Comparison of ENCODE assay signal across 24 cellular contexts in the genomic region with DNA sequence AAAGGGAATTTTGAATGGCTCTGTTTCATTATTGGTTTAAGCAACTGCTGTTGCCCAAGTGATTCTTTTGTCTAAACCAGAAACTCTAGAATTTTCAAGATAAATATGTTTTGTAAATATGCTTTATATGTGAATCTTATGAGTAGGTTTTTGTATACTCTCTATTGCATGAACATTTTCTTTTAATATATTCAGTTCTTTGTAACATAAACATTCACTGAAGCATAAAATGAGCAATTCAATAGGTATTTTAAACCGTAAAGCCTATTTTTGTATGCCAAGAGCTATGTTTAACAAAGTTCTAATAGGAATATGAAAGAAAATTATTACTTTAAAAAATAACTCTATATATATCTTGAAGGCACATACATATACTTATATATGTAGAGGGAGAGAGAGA.
"Had no signal": no experiment of that assay in that cellular context is flagged by ENCODE, and none has a peak within 500 bp of the region (broad histone marks: within the 10 kb centered on the region; RNA-seq: fewer than 3 reads in every experiment).

No MANE protein-coding gene starts in this region.

- H3K4me3 ChIP-seq: coronary artery, gastroesophageal sphincter, lower lobe of right lung, prostate gland, right atrium auricular region, smooth muscle cell, stomach, thyroid gland, vagina had no signal

- H3K9me3 ChIP-seq: lower lobe of right lung, prostate gland, thyroid gland, vagina had no signal

- H3K27ac Mint-ChIP-seq: effector memory CD8-positive, alpha-beta T cell; immature natural killer cell; naive thymus-derived CD8-positive, alpha-beta T cell; nephron progenitor cell had no signal

- H3K4me1 ChIP-seq: gastroesophageal sphincter, lower lobe of right lung, prostate gland, right atrium auricular region, stomach, thyroid gland, vagina had no signal

- H3K36me3 ChIP-seq: gastroesophageal sphincter, lower lobe of right lung, prostate gland, right atrium auricular region, stomach, thyroid gland, vagina had no signal

- H3K27me3 ChIP-seq: foreskin keratinocyte, gastroesophageal sphincter, right atrium auricular region, stomach, thyroid gland, vagina had no signal

- DNase-seq: effector memory CD8-positive, alpha-beta T cell; foreskin keratinocyte; hypothalamus; immature natural killer cell; left ventricle myocardium superior; lower lobe of right lung; naive thymus-derived CD8-positive, alpha-beta T cell; nephron progenitor cell; nucleus accumbens; stimulated activated CD4-positive, alpha-beta T cell treated with anti-CD3 and anti-CD28 coated beads, Interleukin-12 subunit alpha, Interleukin-12 subunit beta, amount 100 ng/mL, for 4 hours; stimulated activated CD4-positive, alpha-beta T cell treated with anti-CD3 and anti-CD28 coated beads, Interleukin-1b, Interleukin-23, amount 100 ng/mL, for 48 hours; stimulated activated CD4-positive, alpha-beta T cell treated with anti-CD3 and anti-CD28 coated beads, Interleukin-4, amount 100 ng/mL, for 1 hour; stimulated activated CD8-positive, alpha-beta memory T cell treated with anti-CD3 and anti-CD28 coated beads, Interleukin-4, amount 100 ng/mL, for 48 hours; stimulated activated naive CD4-positive, alpha-beta T cell treated with Interleukin-2 at 50 U/mL for 16 hours; stomach; thyroid gland; trophoblast cell had no signal

- H3K4me1 Mint-ChIP-seq: immature natural killer cell; naive thymus-derived CD8-positive, alpha-beta T cell; nephron progenitor cell had no signal

- ATAC-seq: effector memory CD8-positive, alpha-beta T cell; foreskin keratinocyte; gastroesophageal sphincter; left ventricle myocardium superior; lower lobe of right lung; naive thymus-derived CD8-positive, alpha-beta T cell; sciatic nerve had no signal

- H3K4me3 Mint-ChIP-seq: effector memory CD8-positive, alpha-beta T cell; immature natural killer cell; naive thymus-derived CD8-positive, alpha-beta T cell; nephron progenitor cell had no signal

- H3K36me3 Mint-ChIP-seq: immature natural killer cell had no signal

- H3K27me3 Mint-ChIP-seq: effector memory CD8-positive, alpha-beta T cell had no signal

- H3K4me2 ChIP-seq: smooth muscle cell had no signal

- H3K27ac ChIP-seq: coronary artery, foreskin keratinocyte, gastroesophageal sphincter, lower lobe of right lung, prostate gland, right atrium auricular region, stomach, thyroid gland, vagina had no signal
